In the genomic region with DNA sequence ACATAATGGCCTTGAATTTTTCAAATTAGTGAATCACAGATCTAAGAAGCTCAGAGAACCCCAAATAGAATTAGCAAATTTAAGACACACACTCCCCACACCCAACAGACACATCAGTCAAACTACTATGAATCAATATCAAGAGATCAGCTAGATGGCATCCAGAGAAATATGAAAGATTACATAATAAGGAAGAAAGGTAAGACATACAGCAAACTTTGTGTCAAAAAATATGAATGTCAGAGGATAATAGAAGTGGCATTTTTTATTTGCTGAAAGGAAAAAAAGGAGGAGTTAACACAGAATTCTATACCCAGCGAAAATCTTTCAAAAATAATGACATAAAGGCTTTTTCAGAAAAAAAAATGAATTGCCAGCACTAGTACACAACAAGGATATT, we compare ENCODE assay signal across 30 cellular contexts.
"Had no signal": no experiment of that assay in that cellular context is flagged by ENCODE, and none has a peak within 500 bp of the region (broad histone marks: within the 10 kb centered on the region; RNA-seq: fewer than 3 reads in every experiment).

No MANE protein-coding gene starts in this region.

- H3K4me3 ChIP-seq: pancreas, prostate gland, skin epidermis, smooth muscle cell, spleen, suprapubic skin, testis, tibial artery, transverse colon, upper lobe of right lung, uterus had no signal

- H3K4me1 Mint-ChIP-seq: naive thymus-derived CD8-positive, alpha-beta T cell; nephron progenitor cell; neural crest cell; stimulated activated memory B cell treated with anti-CD40 and anti-IgM and Interleukin-4, amounts not matched to agents 10 μg/mL and 1 μg/mL and 100 μg/mL, for 72 hours; stimulated activated naive CD8-positive, alpha-beta T cell treated with anti-CD3 and anti-CD28 coated beads, Interleukin-15, amount 100 ng/mL, for 72 hours had no signal

- H3K4me3 Mint-ChIP-seq: naive thymus-derived CD8-positive, alpha-beta T cell; natural killer cell treated with Interleukin-12 subunit alpha and Interleukin-12 subunit beta and Interleukin-15 and Interleukin-18, amount 100 ng/mL, for 72 hours; nephron progenitor cell; neural crest cell; stimulated activated memory B cell treated with anti-CD40 and anti-IgM and Interleukin-4, amounts not matched to agents 10 μg/mL and 1 μg/mL and 100 μg/mL, for 72 hours; stimulated activated naive CD8-positive, alpha-beta T cell treated with anti-CD3 and anti-CD28 coated beads, Interleukin-15, amount 100 ng/mL, for 72 hours; type B pancreatic cell had no signal

- H3K9me3 Mint-ChIP-seq: type B pancreatic cell had no signal

- H3K9me3 ChIP-seq: neutrophil, pancreas, prostate gland, testis had no signal

- H3K4me2 ChIP-seq: smooth muscle cell had no signal

- H3K27ac ChIP-seq: neutrophil, pancreas, prostate gland, skin epidermis, spleen, suprapubic skin, testis, tibial artery, transverse colon, upper lobe of right lung, uterus had no signal

- ATAC-seq: naive thymus-derived CD8-positive, alpha-beta T cell; natural killer cell treated with Interleukin-12 subunit alpha and Interleukin-12 subunit beta and Interleukin-15 and Interleukin-18, amount 100 ng/mL, for 72 hours; pancreas; right cardiac atrium; sciatic nerve; stimulated activated memory B cell treated with anti-CD40 and anti-IgM and Interleukin-4, amounts not matched to agents 10 μg/mL and 1 μg/mL and 100 μg/mL, for 72 hours; stimulated activated naive CD8-positive, alpha-beta T cell treated with anti-CD3 and anti-CD28 coated beads, Interleukin-15, amount 100 ng/mL, for 72 hours; stimulated activated naive CD8-positive, alpha-beta T cell treated with anti-CD3 and anti-CD28 coated beads, Interleukin-15, Interleukin-2, amounts not matched to agents 100 U/mL and 50 U/mL, for 24 hours; upper lobe of right lung had no signal

- H3K27me3 Mint-ChIP-seq: type B pancreatic cell had no signal

- H3K4me1 ChIP-seq: pancreas, prostate gland, spleen, suprapubic skin, testis, tibial artery, upper lobe of right lung, uterus had no signal

- H3K36me3 Mint-ChIP-seq: type B pancreatic cell had no signal

- H3K36me3 ChIP-seq: neutrophil, pancreas, prostate gland, spleen, suprapubic skin, transverse colon, upper lobe of right lung, uterus had no signal

- DNase-seq: naive thymus-derived CD8-positive, alpha-beta T cell; nephron progenitor cell; nucleus accumbens; pancreas; right cardiac atrium; spleen; stimulated activated CD4-positive, alpha-beta T cell treated with anti-CD3 and anti-CD28 coated beads, Interleukin-12 subunit alpha, Interleukin-12 subunit beta, amount 100 ng/mL, for 4 hours; stimulated activated CD4-positive, alpha-beta T cell treated with anti-CD3 and anti-CD28 coated beads, Interleukin-1b, Interleukin-23, amount 100 ng/mL, for 48 hours; stimulated activated CD4-positive, alpha-beta T cell treated with anti-CD3 and anti-CD28 coated beads, Interleukin-4, amount 100 ng/mL, for 1 hour; stimulated activated CD4-positive, alpha-beta T cell treated with anti-CD3 and anti-CD28 coated beads, Interleukin-4, amount 100 ng/mL, for 4 hours; stimulated activated CD8-positive, alpha-beta memory T cell treated with anti-CD3 and anti-CD28 coated beads, Interleukin-4, amount 100 ng/mL, for 48 hours; stimulated activated naive CD4-positive, alpha-beta T cell; stimulated activated naive CD8-positive, alpha-beta T cell treated with anti-CD3 and anti-CD28 coated beads, Interleukin-15, amount 100 ng/mL, for 72 hours; stimulated activated naive CD8-positive, alpha-beta T cell treated with anti-CD3 and anti-CD28 coated beads, Interleukin-15, Interleukin-2, amounts not matched to agents 100 U/mL and 50 U/mL, for 24 hours; substantia nigra; testis; tibial artery; transverse colon; upper lobe of right lung; uterus had no signal

- H3K27me3 ChIP-seq: neutrophil, pancreas, suprapubic skin, testis, tibial artery, transverse colon, upper lobe of right lung, uterus had no signal

- H3K27ac Mint-ChIP-seq: naive thymus-derived CD8-positive, alpha-beta T cell; natural killer cell treated with Interleukin-12 subunit alpha and Interleukin-12 subunit beta and Interleukin-15 and Interleukin-18, amount 100 ng/mL, for 72 hours; nephron progenitor cell; stimulated activated memory B cell treated with anti-CD40 and anti-IgM and Interleukin-4, amounts not matched to agents 10 μg/mL and 1 μg/mL and 100 μg/mL, for 72 hours; stimulated activated naive CD8-positive, alpha-beta T cell treated with anti-CD3 and anti-CD28 coated beads, Interleukin-15, amount 100 ng/mL, for 72 hours; type B pancreatic cell had no signal

- FAIRE-seq: pancreas had no signal
